Comparison of ENCODE assay signal across 5 cellular contexts in the genomic region with DNA sequence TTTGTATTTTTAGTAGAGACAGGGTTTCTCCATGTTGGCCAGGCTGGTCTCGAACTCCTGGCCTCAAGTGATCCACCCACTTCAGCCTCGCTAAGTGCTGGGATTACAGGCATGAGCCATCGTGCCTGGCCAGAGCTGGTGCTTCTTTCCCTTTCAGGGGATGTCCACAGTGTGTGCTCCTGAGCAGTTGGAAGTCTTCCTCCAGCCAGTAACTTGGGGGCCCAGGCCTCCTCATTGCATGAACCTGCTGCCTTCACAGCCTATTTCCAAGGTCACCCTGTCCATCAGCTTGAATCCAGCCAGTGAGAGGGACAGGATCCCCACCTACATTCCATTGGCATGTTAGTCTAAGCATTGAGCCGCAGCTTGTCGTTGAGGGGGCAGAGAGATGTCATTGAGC.
"Had no signal": no experiment of that assay in that cellular context is flagged by ENCODE, and none has a peak within 500 bp of the region (broad histone marks: within the 10 kb centered on the region; RNA-seq: fewer than 3 reads in every experiment).

No MANE protein-coding gene starts in this region.

- H3K4me3 ChIP-seq: GM23338 had no signal

- ATAC-seq: GM23338 had no signal

- H3K9me3 Mint-ChIP-seq: GM23338, H9, IgD-negative memory B cell had no signal

- H3K4me2 ChIP-seq: GM23338 had no signal

- H2AFZ ChIP-seq: GM23338 had no signal

- H3K4me3 Mint-ChIP-seq: GM23338, H9 had no signal

- H3K4me1 Mint-ChIP-seq: GM23338, IgD-negative memory B cell had no signal

- H3K27ac Mint-ChIP-seq: GM23338, H9 had no signal

- H3K36me3 Mint-ChIP-seq: IgD-negative memory B cell had no signal

- DNase-seq: H9, HCEC 1CT, KBM-7 had no signal
